8 cellular contexts compared by ENCODE assay signal in genomic region chr4:11720292-11720691, GRCh38.
DNase-seq lines count a peak whose midpoint lies in the region; ATAC-seq, FAIRE-seq and TF ChIP-seq lines count a peak whose summit lies in the region.

No MANE protein-coding gene starts in this region.

- H4K20me1 ChIP-seq in GM23338 (replicated peaks; ENCODE audit: insufficient read depth) = no peaks in the 10 kb centered on the region

- no peaks in the 10 kb centered on the region for H3K4me1 ChIP-seq in GM23338 (ENCODE audit: insufficient read depth)
- no peaks in the 10 kb centered on the region for H3K4me1 ChIP-seq in Panc1 (ENCODE audit: control insufficient read depth, insufficient read depth, low read length)
- H3K4me1 ChIP-seq in foreskin keratinocyte = peaks cover 17% of the 10 kb centered on the region
- H3K4me1 ChIP-seq in small intestine (ENCODE audit: control insufficient read depth in 2 of 2, insufficient read depth in 1 of 2, low read depth in 1 of 2, low read length in 1 of 2) = no peaks in the 10 kb centered on the region

- H3K27me3 Mint-ChIP-seq in GM23338 (ENCODE audit: insufficient read depth, low read depth, poor library complexity) = no peaks in the 10 kb centered on the region

- no peak overlapping the region for H2AFZ ChIP-seq in GM23338

- no TSS peak for BruUV-seq in Panc1 (replicated peaks; lab: Mats Ljungman, UMichigan)

- TF ChIP-seq CTCF in GM23338 (conservative IDR thresholded peaks at IDR 0.05; ENCODE audit: low read depth in 2 of 2) (peak; percentile 65 to 79), Panc1 (IDR thresholded peaks at IDR 0.05) (peak; percentile 29; the same call in 1 of the 2 replicates), foreskin keratinocyte (conservative IDR thresholded peaks at IDR 0.05) (peak; percentile 96)

- CTCF ChIA-PET in Panc1 (lab: Charles Lee) = no interaction called here

- H3K4me3 Mint-ChIP-seq in GM23338 = no peak overlapping the region

- peak; percentile 5 for FAIRE-seq in small intestine (lab: Jason Lieb, UNC)

- H3K4me2 ChIP-seq in GM23338 = no peak overlapping the region

- H3K4me1 Mint-ChIP-seq in GM23338 = no peaks in the 10 kb centered on the region; the same call in 2 of the 3 replicates

- H3K27me3 ChIP-seq in GM23338 (ENCODE audit: insufficient read depth) = no peaks in the 10 kb centered on the region
- H3K27me3 ChIP-seq in Panc1 (ENCODE audit: control insufficient read depth, insufficient read depth, low read length) = no peaks in the 10 kb centered on the region
- H3K27me3 ChIP-seq in foreskin keratinocyte = no peaks in the 10 kb centered on the region
- H3K27me3 ChIP-seq in small intestine (ENCODE audit: control insufficient read depth in 2 of 2, insufficient read depth in 2 of 2, low read length in 2 of 2) = no peaks in the 10 kb centered on the region

- no peaks in the 10 kb centered on the region for H3K9me3 ChIP-seq in Panc1 (ENCODE audit: control insufficient read depth, insufficient read depth, low read depth, low read length)
- H3K9me3 ChIP-seq in small intestine (ENCODE audit: control insufficient read depth, low read depth) = no peaks in the 10 kb centered on the region

- peaks cover 7% of the 10 kb centered on the region; the same call in 2 of the 3 replicates for H3K36me3 Mint-ChIP-seq in GM23338 (ENCODE audit: low read depth)

- ATAC-seq in GM23338 (no peak; the same call in 2 of the 3 replicates), Panc1 (no peak), foreskin keratinocyte (peak; percentile 79), GM19455 (IDR thresholded peaks at IDR 0.05; ENCODE audit: unreplicated experiment) (no peak), GM18873 (IDR thresholded peaks at IDR 0.05; ENCODE audit: low FRiP score, unreplicated experiment) (no peak)

- H3K79me2 ChIP-seq in GM23338 (replicated peaks; ENCODE audit: insufficient read depth) = no peaks in the 10 kb centered on the region

- intact Hi-C loops in Panc1 (cut with micrococcal nuclease; ENCODE audit: unreplicated experiment) = no loop called here

- no peak overlapping the region for H3K27ac ChIP-seq in GM23338 (ENCODE audit: low read depth)
- no peak overlapping the region for H3K27ac ChIP-seq in Panc1 (ENCODE audit: low read length)
- peak overlapping the region; percentile 80 for H3K27ac ChIP-seq in foreskin keratinocyte
- H3K27ac ChIP-seq in small intestine (ENCODE audit: low read depth in 1 of 2, low read length in 1 of 2) = no peak overlapping the region

- H3K4me3 ChIP-seq in GM23338 (no peak overlapping the region), Panc1 (ENCODE audit: low read depth in 2 of 2, low read length in 2 of 2) (no peak overlapping the region), small intestine (ENCODE audit: low read depth in 1 of 2, low read length in 2 of 2) (no peak overlapping the region)

- no peaks in the 10 kb centered on the region for H3K9me2 ChIP-seq in GM23338 (ENCODE audit: insufficient read depth)

- H3K36me3 ChIP-seq in GM23338 (ENCODE audit: insufficient read depth) (no peaks in the 10 kb centered on the region), Panc1 (ENCODE audit: control insufficient read depth, insufficient read depth, low read length) (no peaks in the 10 kb centered on the region), small intestine (ENCODE audit: control insufficient read depth in 2 of 2, insufficient read depth in 2 of 2, low read length in 2 of 2) (no peaks in the 10 kb centered on the region)

- peak; percentile 7 for DNase-seq in COLO668 (lab: John Stamatoyannopoulos, UW; ENCODE audit: unreplicated experiment)
- DNase-seq in GM23338 (ENCODE audit: low spot score) = peak; percentile 45
- DNase-seq in Panc1 (ENCODE audit: low read depth, low spot score) = no peak
- peak in 1 of 2 donors; percentile 63 for DNase-seq in foreskin keratinocyte
- DNase-seq in small intestine = peak; percentile 59
- no peak for DNase-seq in middle frontal gyrus (ENCODE audit: extremely low spot score, low spot score)

- in situ Hi-C loops in Panc1 (cut with HindIII; ENCODE audit: low pct_unique_long_range_greater_than_20kb, low sequenced_read_pairs) = no loop called here

- H3K27ac Mint-ChIP-seq in GM23338 = no peak overlapping the region

- no peaks in the 10 kb centered on the region for H3F3A ChIP-seq in GM23338 (replicated peaks; ENCODE audit: low read depth)

- WGBS in small intestine, 3 donors = 3 to 13% (median 9%) methylated on average over 1 of the region's 1 CpG

- POLR2A ChIA-PET in Panc1 (lab: Charles Lee) = no interaction called here

- H3K9me3 Mint-ChIP-seq in GM23338 = peaks cover 10% of the 10 kb centered on the region; the same call in 2 of the 3 replicates

TF ChIP-seq in GM23338, 12 proteins besides CTCF, POLR2A, EP300 and RAD21 (continues in another document):
- TF ChIP-seq EZH2 (IDR thresholded peaks at IDR 0.05; ENCODE audit: low read depth, unreplicated experiment) (no peak), NANOG (IDR thresholded peaks at IDR 0.05; ENCODE audit: borderline replicate concordance) (no peak), JUNB (IDR thresholded peaks at IDR 0.05; ENCODE audit: unreplicated experiment) (no peak), POLR2AphosphoS5 (IDR thresholded peaks at IDR 0.05; ENCODE audit: low read depth) (no peak), ETS1 (IDR thresholded peaks at IDR 0.05) (no peak), STAT1 (IDR thresholded peaks at IDR 0.05; ENCODE audit: unreplicated experiment) (no peak), REST (IDR thresholded peaks at IDR 0.05; ENCODE audit: unreplicated experiment) (no peak), EZH2phosphoT487 (IDR thresholded peaks at IDR 0.05; ENCODE audit: unreplicated experiment) (no peak)

Comparison
In these comparisons a context has a peak if more than half of its experiments do, and no peak if none do; other contexts are left out.
1. DNase-seq: peak in COLO668 (single experiment), GM23338 (single experiment) and small intestine (single experiment); none in Panc1 (single experiment) and middle frontal gyrus (single experiment).
2. CTCF ChIP-seq: peak in every context shown above with its lines; median percentile 96 in foreskin keratinocyte; 72 in GM23338; 29 in Panc1.